8 cellular contexts compared by ENCODE assay signal in the genomic region with DNA sequence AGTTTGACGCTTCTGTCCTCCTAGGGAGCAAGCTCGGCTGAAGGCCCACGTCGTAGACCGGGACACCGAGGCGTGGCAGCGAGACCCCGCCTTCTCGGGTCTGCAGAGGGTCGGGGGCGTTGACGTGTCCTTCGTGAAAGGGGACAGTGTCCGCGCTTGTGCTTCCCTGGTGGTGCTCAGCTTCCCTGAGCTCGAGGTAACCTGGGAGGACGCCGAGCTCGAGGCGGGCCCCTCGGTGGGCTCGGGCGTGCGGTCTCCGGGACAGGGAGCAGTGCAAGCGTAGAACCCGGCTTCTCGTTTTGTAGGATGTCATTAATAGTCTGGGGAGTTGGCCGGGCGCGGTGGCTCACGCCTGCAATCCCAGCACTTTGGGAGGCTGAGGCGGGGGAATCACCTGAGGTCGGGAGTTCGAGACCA. TPM values are rescaled to one million over a fixed set of nuclear protein-coding genes. Genes with fewer than 3 reads are reported as not detected.
DNase-seq lines count a peak whose midpoint lies in the region; ATAC-seq and TF ChIP-seq lines count a peak whose summit lies in the region.

No MANE protein-coding gene starts in this region.

- H3K27me3 ChIP-seq in H9 (ENCODE audit: insufficient read depth, low read length): no peaks in the 10 kb centered on the region; the same call in 1 of the 2 replicates

- H3K9me3 Mint-ChIP-seq in H9: no peaks in the 10 kb centered on the region; a peak in 1 of 5 replicates
- no peaks in the 10 kb centered on the region for H3K9me3 Mint-ChIP-seq in stimulated activated memory B cell treated with anti-CD40 and anti-IgM and Interleukin-4, amounts not matched to agents 10 μg/mL and 1 μg/mL and 100 μg/mL, for 72 hours

- no peaks in the 10 kb centered on the region for H4K20me1 ChIP-seq in H9 (ENCODE audit: control insufficient read depth, insufficient read depth, insufficient read length)

- no CpG with 5 or more reads among the region's 36 CpGs for WGBS in H9 (ENCODE audit: extremely low coverage, insufficient read length, low lambda C conversion rate)

- DNase-seq in H9: no peak
- no peak for DNase-seq in left ventricle myocardium superior
- DNase-seq in Kasumi-1 (lab: John Stamatoyannopoulos, UW): no peak
- DNase-seq in posterior vena cava (ENCODE audit: low spot score): no peak
- no peak for DNase-seq in GF-D8 (lab: John Stamatoyannopoulos, UW)

- no peak overlapping the region for H3K23ac ChIP-seq in H9 (ENCODE audit: insufficient read length, low read depth, low read length)

- no peak overlapping the region for H2BK12ac ChIP-seq in H9 (ENCODE audit: insufficient read length, low read depth, low read length)

- H3K27ac Mint-ChIP-seq in H9: peak overlapping the region in 1 of 3 experiments; percentile 98; a peak in 1 of 7 replicates
- H3K27ac Mint-ChIP-seq in stimulated activated memory B cell treated with anti-CD40 and anti-IgM and Interleukin-4, amounts not matched to agents 10 μg/mL and 1 μg/mL and 100 μg/mL, for 72 hours: peak overlapping the region; percentile 79

- H2BK20ac ChIP-seq in H9 (ENCODE audit: low read depth, low read length, poor library complexity, severe bottlenecking): no peak overlapping the region

- peaks cover 10 to 16% of the 10 kb centered on the region in 2 experiments for H3K4me1 Mint-ChIP-seq in H9
- peaks cover 47% of the 10 kb centered on the region for H3K4me1 Mint-ChIP-seq in stimulated activated memory B cell treated with anti-CD40 and anti-IgM and Interleukin-4, amounts not matched to agents 10 μg/mL and 1 μg/mL and 100 μg/mL, for 72 hours

- intact Hi-C loops in left ventricle myocardium superior (cut with micrococcal nuclease) (no loop called here), posterior vena cava (cut with DNase I) (loop anchor here in 1 of 2 donors (1.0 kb wide), 1 partner anchor 35 kb away; no protein-coding TSS in a partner anchor)

- no peak overlapping the region for H2AK5ac ChIP-seq in H9 (ENCODE audit: insufficient read length, low read length)

- H3K9ac ChIP-seq in H9 (ENCODE audit: extremely low read depth, insufficient read length, low read length): peak overlapping the region; percentile 47

- H3K56ac ChIP-seq in H9 (ENCODE audit: insufficient read length, low read depth, low read length): no peak overlapping the region

- H4K91ac ChIP-seq in H9 (ENCODE audit: insufficient read length, low read depth, low read length): no peak overlapping the region

- H3K36me3 Mint-ChIP-seq in H9 (ENCODE audit: insufficient read depth in 1 of 3, low read depth in 3 of 3): peaks cover 2 to 12% (median 12%) of the 10 kb centered on the region in 3 experiments; a peak in 3 of 7 replicates
- H3K36me3 Mint-ChIP-seq in stimulated activated memory B cell treated with anti-CD40 and anti-IgM and Interleukin-4, amounts not matched to agents 10 μg/mL and 1 μg/mL and 100 μg/mL, for 72 hours: peaks cover 21% of the 10 kb centered on the region

- H3K18ac ChIP-seq in H9 (ENCODE audit: insufficient read length, low read depth, low read length): no peak overlapping the region

- H4K8ac ChIP-seq in H9 (replicated peaks; ENCODE audit: insufficient read length, low read depth, low read length): no peak overlapping the region

- peak overlapping the region; percentile 56 for H3K4me2 ChIP-seq in H9 (ENCODE audit: insufficient read depth, insufficient read length, low read length)

- H2BK5ac ChIP-seq in H9 (ENCODE audit: insufficient read length, low read length): no peak overlapping the region

- H4K5ac ChIP-seq in H9 (ENCODE audit: insufficient read length, low read depth, low read length): no peak overlapping the region

- H3K79me2 ChIP-seq in H9 (ENCODE audit: insufficient read depth, low read length): no peaks in the 10 kb centered on the region

- no peak overlapping the region for H2BK15ac ChIP-seq in H9 (ENCODE audit: low read depth, low read length)

- no peak overlapping the region for H2BK120ac ChIP-seq in H9 (ENCODE audit: low read depth, low read length, poor library complexity, severe bottlenecking)

- TF ChIP-seq CTCF in H9 (conservative IDR thresholded peaks at IDR 0.05) (no peak), VCaP (conservative IDR thresholded peaks at IDR 0.05) (no peak)

- no peaks in the 10 kb centered on the region for H3K79me1 ChIP-seq in H9 (ENCODE audit: insufficient read depth, low read depth, low read length, poor library complexity, severe bottlenecking)

- no peak overlapping the region for H3K27ac ChIP-seq in H9 (ENCODE audit: insufficient read length, low read depth, low read length)
- peak overlapping the region; percentile 90 for H3K27ac ChIP-seq in VCaP

- H3K27me3 Mint-ChIP-seq in H9 (ENCODE audit: low read depth): peaks cover 33% of the 10 kb centered on the region
- peaks cover 19% of the 10 kb centered on the region for H3K27me3 Mint-ChIP-seq in stimulated activated memory B cell treated with anti-CD40 and anti-IgM and Interleukin-4, amounts not matched to agents 10 μg/mL and 1 μg/mL and 100 μg/mL, for 72 hours

- H3K14ac ChIP-seq in H9 (ENCODE audit: insufficient read depth, low read length): peak overlapping the region; percentile 13; the same call in 1 of the 2 replicates

- no peak overlapping the region for H3K4ac ChIP-seq in H9 (ENCODE audit: low read depth, low read length)

- peak overlapping the region; percentile 89 to 93 for H3K4me3 Mint-ChIP-seq in H9
- H3K4me3 Mint-ChIP-seq in stimulated activated memory B cell treated with anti-CD40 and anti-IgM and Interleukin-4, amounts not matched to agents 10 μg/mL and 1 μg/mL and 100 μg/mL, for 72 hours: peak overlapping the region; percentile 91

- peaks cover 9% of the 10 kb centered on the region for H3K23me2 ChIP-seq in H9 (ENCODE audit: insufficient read length, low read depth, low read length, poor library complexity, severe bottlenecking)

- ATAC-seq in left ventricle myocardium superior (peak; percentile 26), HG03135 (IDR thresholded peaks at IDR 0.05; ENCODE audit: unreplicated experiment) (no peak)
- ATAC-seq in stimulated activated memory B cell treated with anti-CD40 and anti-IgM and Interleukin-4, amounts not matched to agents 10 μg/mL and 1 μg/mL and 100 μg/mL, for 72 hours: no peak

- no peaks in the 10 kb centered on the region for H3K9me3 ChIP-seq in H9 (ENCODE audit: control insufficient read depth, low read depth, low read length)

- H3K4me1 ChIP-seq in H9 (ENCODE audit: insufficient read depth, low read length): no peaks in the 10 kb centered on the region; the same call in 1 of the 2 replicates

- H3T11ph ChIP-seq in H9 (ENCODE audit: low read length): no peak overlapping the region

- no peak overlapping the region for H2AFZ ChIP-seq in H9 (ENCODE audit: low read length)

RNA-seq across cellular contexts. Expression of a gene that starts 0.7 kb away (rescaled TPM):
- total RNA-seq in H9 (2021): 14.8 and 17.1 TPM in 2 replicates
- total RNA-seq in left ventricle myocardium superior: 9.1 TPM
- total RNA-seq in posterior vena cava: 10 to 100 TPM; 14.1 to 15.5 TPM
